In the genomic region with DNA sequence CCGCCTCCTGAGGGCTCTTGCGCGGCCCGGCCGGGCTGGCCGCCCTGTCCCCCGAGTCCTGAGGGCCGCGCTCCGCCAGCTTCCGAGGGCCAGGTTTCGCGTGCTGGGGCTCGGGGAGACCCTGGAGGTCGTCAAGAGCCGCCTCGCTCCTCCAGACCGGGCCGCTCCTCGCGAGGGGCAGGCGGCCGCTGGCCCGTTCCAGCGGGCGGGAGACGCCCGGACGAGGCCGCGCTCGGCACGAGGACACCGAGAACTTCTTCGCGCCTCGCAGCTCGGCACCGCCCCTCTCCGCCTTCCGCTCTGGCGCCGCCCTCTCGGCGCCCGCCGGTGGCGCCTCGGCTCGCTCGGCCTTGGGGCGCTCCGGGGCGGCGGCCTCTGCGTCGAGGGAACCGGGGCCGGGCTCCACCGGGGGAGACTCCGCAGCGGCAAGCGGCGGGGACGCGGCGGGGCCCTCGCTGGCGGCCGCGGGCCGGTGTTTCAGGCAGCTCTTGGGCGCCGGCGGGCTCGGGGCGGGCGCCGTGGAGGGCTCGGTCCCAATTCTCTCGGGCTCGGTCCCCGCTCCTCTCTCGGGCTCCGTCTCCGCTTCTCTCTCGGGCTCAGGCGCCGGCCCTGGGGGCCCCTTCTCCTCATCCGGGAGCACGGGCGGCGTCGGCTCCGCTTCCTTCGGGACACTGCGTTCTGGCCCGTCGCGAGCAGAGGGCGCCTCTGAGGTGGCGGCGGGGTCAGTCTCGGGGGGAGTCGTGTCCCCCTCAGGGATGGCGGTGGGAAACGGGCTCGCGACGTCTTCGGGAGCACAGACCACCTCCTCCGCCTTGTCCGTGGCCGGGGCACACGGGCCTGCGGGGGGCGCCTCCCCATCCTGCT, we compare ENCODE assay signal across 8 cellular contexts.
DNase-seq lines count a peak whose midpoint lies in the region; ATAC-seq and TF ChIP-seq lines count a peak whose summit lies in the region.

No MANE protein-coding gene starts in this region.

- H3K4me3 ChIP-seq in transverse colon, result peak overlapping the region; percentile 6 to 42 (median 34)

- no peak for ATAC-seq in HG02571 (IDR thresholded peaks at IDR 0.05; ENCODE audit: unreplicated experiment)
- ATAC-seq in HG02588 (IDR thresholded peaks at IDR 0.05; ENCODE audit: unreplicated experiment), result no peak

- no peak for TF ChIP-seq EP300 in transverse colon (IDR thresholded peaks at IDR 0.05; ENCODE audit: low read depth)

- no peaks in the 10 kb centered on the region for H3K36me3 ChIP-seq in transverse colon

- peak overlapping the region; percentile 37 to 71 (median 52) for H3K27ac ChIP-seq in transverse colon

- DNase-seq in GM20000 (ENCODE audit: low spot score), result peak; percentile 56
- DNase-seq in activated effector memory CD4-positive, alpha-beta T cell treated with Interleukin-2 at 50 U/mL for 16 hours, result peak; percentile 33
- DNase-seq in head of caudate nucleus, result peak in 32 of 42 donors; percentile 32 to 77 (median 56)
- peak in 6 of 10 donors; percentile 34 to 88 (median 58) for DNase-seq in posterior cingulate gyrus
- no peak for DNase-seq in transverse colon
- DNase-seq in KBM-7, result no peak

- intact Hi-C loops in head of caudate nucleus (cut with DNase I) (loop anchor here (10.0 kb wide), 1 partner anchor 98 kb away; no protein-coding TSS in a partner anchor), posterior cingulate gyrus (cut with DNase I) (no loop called here), transverse colon (cut with DNase I; ENCODE audit: low total_unique reads) (no loop called here)

- H3K27me3 ChIP-seq in transverse colon, result peaks cover 12% of the 10 kb centered on the region

- H3K9me3 ChIP-seq in transverse colon, result no peaks in the 10 kb centered on the region

- 68% methylated on average over 71 of the region's 117 CpGs; no CpG with 5 or more reads in 1 of the 2 donors for WGBS in transverse colon (ENCODE audit: low coverage in 1 of 2), 2 donors

- H3K4me1 ChIP-seq in transverse colon, result peaks cover 0 to 6% (median 0%) of the 10 kb centered on the region in 4 donors

- in situ Hi-C loops in transverse colon (cut with MboI; ENCODE audit: low pct_ligation_motif_present in 1 of 4, low pct_unique_long_range_greater_than_20kb in 1 of 4, low sequenced_read_pairs in 3 of 4), result no loop called here
- in situ Hi-C loops in KBM-7 (cut with MboI; ENCODE audit: low pct_unique_long_range_greater_than_20kb, low sequenced_read_pairs), result no loop called here

- no peak for TF ChIP-seq POLR2A in transverse colon (IDR thresholded peaks at IDR 0.05)

- TF ChIP-seq CTCF in GM20000 (IDR thresholded peaks at IDR 0.05; ENCODE audit: extremely low read depth, missing control alignments), result no peak
- TF ChIP-seq CTCF in transverse colon (IDR thresholded peaks at IDR 0.05), result peak in 2 of 5 experiments; percentile 22 to 25

Comparison
In these comparisons a context has a peak if more than half of its experiments do, and no peak if none do; other contexts are left out.
1. DNase-seq: peak in GM20000 (single experiment), activated effector memory CD4-positive, alpha-beta T cell treated with Interleukin-2 at 50 U/mL for 16 hours (single experiment), head of caudate nucleus (32 of 42) and posterior cingulate gyrus (6 of 10); none in transverse colon (single experiment) and KBM-7 (single experiment).